7 cellular contexts compared by ENCODE assay signal in the genomic region with DNA sequence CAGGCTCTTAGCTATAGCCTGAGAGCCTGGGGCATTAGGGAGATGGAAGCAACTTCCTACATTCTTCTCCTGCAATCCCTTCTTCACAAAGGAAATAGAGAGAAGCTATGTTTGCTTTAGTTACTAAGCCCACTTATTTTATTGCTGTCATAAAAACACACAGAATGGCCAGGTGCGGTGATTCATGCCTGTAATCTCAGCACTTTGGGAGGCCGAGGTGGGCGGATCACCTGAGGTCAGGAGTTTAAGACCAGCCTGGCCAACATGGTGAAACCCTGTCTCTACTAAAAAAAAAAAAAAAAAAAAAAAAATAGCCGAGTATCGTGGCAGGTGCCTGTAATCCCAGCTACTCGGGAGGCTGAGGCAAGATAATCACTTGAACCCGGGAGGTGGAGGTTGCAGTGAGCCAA.
DNase-seq lines count a peak whose midpoint lies in the region; ATAC-seq and TF ChIP-seq lines count a peak whose summit lies in the region.
"Not testable (repeated sequence)": the region's sequence is repeated elsewhere in the genome, so short reads cannot be mapped to it uniquely, and the experiment has no call there.

No MANE protein-coding gene starts in this region.

- intact Hi-C loops in PC-3 (cut with micrococcal nuclease) = loop anchor here (2.0 to 5.0 kb wide), 2 partner anchors 19 to 51 kb away; no protein-coding TSS in a partner anchor
- intact Hi-C loops in left colon (cut with DNase I, micrococcal nuclease) = not testable (repeated sequence)

- not testable (repeated sequence) for H3K9ac ChIP-seq in PC-3 (ENCODE audit: low read length)

- not testable (repeated sequence) for H3F3A ChIP-seq in PC-3 (ENCODE audit: low read length, unreplicated experiment)

- H3K4me3 ChIP-seq in PC-3 (ENCODE audit: low read length) = peak overlapping the region; percentile 53

- H3K9me3 ChIP-seq in PC-3 (ENCODE audit: low read length) = not testable (repeated sequence)

- not testable (repeated sequence) for H4K20me1 ChIP-seq in PC-3 (ENCODE audit: low read length)

- peak overlapping the region; percentile 45 for H2AFZ ChIP-seq in PC-3 (ENCODE audit: low read length)

- not testable (repeated sequence) for TF ChIP-seq CTCF in PC-3 (conservative IDR thresholded peaks at IDR 0.05; ENCODE audit: low read depth, low read length)

- POLR2A ChIA-PET in HEK293T (lab: Yijun Ruan, JAX); PC-3 (lab: Charles Lee; ENCODE audit: unreplicated experiment): not testable (repeated sequence)

- in situ Hi-C loops in Caki2 (cut with HindIII; ENCODE audit: low pct_unique_long_range_greater_than_20kb, low sequenced_read_pairs) = not testable (repeated sequence)

- not testable (repeated sequence) for H3K27me3 ChIP-seq in PC-3 (ENCODE audit: low read length)

- DNase-seq in Caki2 (ENCODE audit: low read depth) = peak; percentile 17
- DNase-seq in HEK293T (ENCODE audit: extremely low spot score) = not testable (repeated sequence)
- DNase-seq in NCI-H1417 (lab: John Stamatoyannopoulos, UW) = peak in 2 of 3 experiments; percentile 34 to 85
- peak; percentile 12 for DNase-seq in NCI-H2196 (lab: John Stamatoyannopoulos, UW; ENCODE audit: unreplicated experiment)
- DNase-seq in PC-3 = peak; percentile 97
- DNase-seq in amniotic epithelial cell (ENCODE audit: low read depth) = peak; percentile 9
- DNase-seq in left colon = peak; percentile 58 to 72

- H3K9me2 ChIP-seq in PC-3 (replicated peaks; ENCODE audit: low read length) = not testable (repeated sequence)

- BruUV-seq in PC-3 (replicated peaks; lab: Mats Ljungman, UMichigan) = not testable (repeated sequence)

- peak overlapping the region; percentile 56; the same call in 1 of the 2 replicates for H3K27ac ChIP-seq in PC-3 (ENCODE audit: low read length)

- H3K79me2 ChIP-seq in PC-3 (ENCODE audit: low read length) = not testable (repeated sequence)

- H3K36me3 ChIP-seq in PC-3 (ENCODE audit: low read depth, low read length) = not testable (repeated sequence)

- H3K4me1 ChIP-seq in PC-3 (ENCODE audit: insufficient read depth, low read length) = peaks cover 24% of the 10 kb centered on the region

- ATAC-seq in PC-3 (peak; percentile 98), left colon (peak; percentile 98)

- CTCF ChIA-PET in HEK293T (lab: Yijun Ruan, JAX) (interaction anchor here (0.6 kb wide), 1 partner anchor 634 kb away, joined by 4 read pairs; no protein-coding TSS in a partner anchor), PC-3 (lab: Charles Lee) (interaction anchor here (0.6 to 1.4 kb wide), 3 partner anchors 47 to 428 kb away, joined by 3 to 15 read pairs (median 3); no protein-coding TSS in a partner anchor)

- H3K4me2 ChIP-seq in PC-3 (ENCODE audit: low read length) = peak overlapping the region; percentile 75

TF ChIP-seq in HEK293T, 16 proteins besides CTCF, POLR2A, EP300 and RAD21:
- TF ChIP-seq ZNF384 (IDR thresholded peaks at IDR 0.05) (peak; percentile 73), CTBP1 (IDR thresholded peaks at IDR 0.05; ENCODE audit: borderline replicate concordance) (peak; percentile 54; the same call in 1 of the 2 replicates)
